Comparison of ENCODE assay signal across 20 cellular contexts in the genomic region with DNA sequence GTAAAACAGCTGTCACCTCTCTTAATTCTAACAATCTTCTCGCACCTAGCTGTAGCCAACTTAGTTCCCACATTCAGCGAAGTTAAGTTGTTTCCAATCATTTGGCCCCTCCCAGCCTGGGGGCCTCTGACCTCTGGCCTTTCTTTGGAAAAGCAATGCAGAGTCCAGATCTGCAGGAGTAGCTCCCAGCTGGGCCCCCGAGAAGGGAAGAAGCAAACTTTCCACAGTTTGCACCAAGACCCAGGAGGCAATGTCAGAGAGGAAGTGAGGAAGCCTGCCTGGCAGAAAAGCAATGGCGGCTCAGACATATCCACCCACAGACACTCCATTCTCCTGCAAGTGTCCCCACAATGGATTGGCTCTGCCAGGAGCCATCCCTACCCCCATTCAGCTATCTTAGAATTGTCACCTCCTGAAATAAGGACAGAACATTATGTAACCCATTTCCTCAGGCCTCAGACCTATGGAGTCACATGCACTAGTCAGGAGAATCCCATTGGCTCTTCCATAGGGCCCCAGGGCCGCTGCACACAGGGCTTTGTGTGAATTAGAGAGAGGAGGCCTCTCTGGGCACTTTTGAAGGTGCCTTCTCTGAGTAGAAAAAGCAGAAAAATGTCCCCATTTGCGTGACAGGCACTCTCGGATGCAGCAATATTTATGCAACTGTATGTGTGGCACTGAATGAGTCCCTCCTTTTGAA. TPM values are rescaled to one million over a fixed set of nuclear protein-coding genes. Genes with fewer than 3 reads are reported as not detected.
"Had no signal": no experiment of that assay in that cellular context is flagged by ENCODE, and none has a peak within 500 bp of the region (broad histone marks: within the 10 kb centered on the region; RNA-seq: fewer than 3 reads in every experiment).

No MANE protein-coding gene starts in this region.

- H3K9me3 ChIP-seq: neutrophil, thyroid gland had no signal

- H3K9ac ChIP-seq: parathyroid adenoma had no signal

- H3K27me3 ChIP-seq: neutrophil, thyroid gland had no signal

- ATAC-seq: activated CD4-positive, CD25-positive, alpha-beta regulatory T cell treated with anti-CD3 and anti-CD28 coated beads, Interleukin-2, amount 50 U/mL, for 24 hours; activated CD8-positive, alpha-beta T cell treated with anti-CD3 and anti-CD28 coated beads, Interleukin-2, amount 10 ng/mL, durations not matched to agents 7 days and 5 days; activated T-cell treated with anti-CD3 and anti-CD28 coated beads, Interleukin-2, amount 50 U/mL, for 4 hours; left cardiac atrium; naive thymus-derived CD4-positive, alpha-beta T cell; sciatic nerve had no signal

- H3K36me3 ChIP-seq: neutrophil, thyroid gland had no signal

- H3K27ac ChIP-seq: epithelial cell of prostate, neutrophil, parathyroid adenoma, thyroid gland had no signal

- DNase-seq: activated CD4-positive, alpha-beta T cell treated with anti-CD3 and anti-CD28 coated beads, Interleukin-2, amount 10 ng/mL, durations not matched to agents 7 days and 5 days; activated CD8-positive, alpha-beta T cell treated with anti-CD3 and anti-CD28 coated beads, Interleukin-2, amount 10 ng/mL, durations not matched to agents 7 days and 5 days; activated naive CD4-positive, alpha-beta T cell treated with anti-CD3 and anti-CD28 coated beads for 36 hours; activated T-cell treated with anti-CD3 and anti-CD28 coated beads, Interleukin-2, amount 50 U/mL, for 4 hours; caudate nucleus; endodermal cell; foreskin melanocyte; glutamatergic neuron; hippocampal formation; left cardiac atrium; mesenchymal stem cell; naive thymus-derived CD4-positive, alpha-beta T cell; stimulated activated naive CD4-positive, alpha-beta T cell treated with Interleukin-2 at 50 U/mL for 16 hours; T1000; thyroid gland had no signal

- H3K79me2 ChIP-seq: parathyroid adenoma had no signal

- H3K4me3 ChIP-seq: thyroid gland had no signal

- H2AFZ ChIP-seq: parathyroid adenoma had no signal

RNA-seq across cellular contexts. Expression of a gene that starts 3.0 kb away (rescaled TPM):
- polyA plus RNA-seq: naive thymus-derived CD4-positive, alpha-beta T cell had no signal
